ENCODE assay signal across 16 cellular contexts in the genomic region with DNA sequence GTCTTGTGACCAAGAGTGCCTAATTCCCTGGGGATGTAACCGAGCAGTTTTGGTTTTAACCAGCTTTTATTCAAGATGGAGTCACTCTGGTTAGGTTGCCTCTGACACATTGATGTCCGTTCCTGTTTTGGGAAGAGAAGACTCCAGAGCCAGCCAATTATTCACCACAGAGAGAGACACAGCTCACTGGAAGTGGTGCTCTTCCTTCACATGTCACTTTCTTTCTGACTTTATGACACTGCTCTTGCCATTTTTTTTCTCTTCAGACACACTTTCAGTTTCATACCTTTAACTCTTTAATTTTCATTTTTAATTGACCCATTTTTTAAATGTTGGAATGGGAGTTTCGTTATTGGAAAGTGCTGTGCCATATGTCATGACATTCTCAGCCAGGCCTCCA.
DNase-seq lines count a peak whose midpoint lies in the region; ATAC-seq and TF ChIP-seq lines count a peak whose summit lies in the region.
"Had no signal": no experiment of that assay in that cellular context is flagged by ENCODE, and none has a peak within 500 bp of the region (broad histone marks: within the 10 kb centered on the region; RNA-seq: fewer than 3 reads in every experiment).

No MANE protein-coding gene starts in this region.

- no peaks in the 10 kb centered on the region for H4K20me1 ChIP-seq in OCI-LY3 (ENCODE audit: insufficient read depth, low read length)

- H3K27me3 ChIP-seq in OCI-LY3 (ENCODE audit: low read depth, low read length): no peaks in the 10 kb centered on the region

- H3K79me2 ChIP-seq in OCI-LY3 (ENCODE audit: low read length): no peaks in the 10 kb centered on the region

- ATAC-seq in GM18867 (IDR thresholded peaks at IDR 0.05; ENCODE audit: unreplicated experiment): peak; percentile 63
- ATAC-seq in HG03175 (IDR thresholded peaks at IDR 0.05; ENCODE audit: unreplicated experiment): peak; percentile 40

- H3K27ac ChIP-seq in OCI-LY3 (ENCODE audit: low read length): no peak overlapping the region
- H3K27ac ChIP-seq: GM23248 had no signal

- no peak overlapping the region for H3K9ac ChIP-seq in OCI-LY3 (ENCODE audit: low read length)
- H3K9ac ChIP-seq: GM23248 had no signal

- H3K9me3 ChIP-seq in OCI-LY3 (ENCODE audit: insufficient read depth, low read length): no peaks in the 10 kb centered on the region

- H3K4me3 ChIP-seq in OCI-LY3 (ENCODE audit: low read length): no peak overlapping the region
- H3K4me3 ChIP-seq: GM23248 had no signal

- DNase-seq in superior temporal gyrus (ENCODE audit: extremely low spot score) (no peak), cortex of kidney (lab: John Stamatoyannopoulos, UW) (no peak), hypothalamus (lab: John Stamatoyannopoulos, UW) (no peak)
- DNase-seq: C1 segment of cervical spinal cord; Calu3; CD4-positive, alpha-beta memory T cell; COR-L47; DMS53; DMS79 treated with DMSO at 0.1 percent for 48 hours; GF-D8; GM23248; H7; HCEC 1CT had no signal

- H2AFZ ChIP-seq in OCI-LY3 (ENCODE audit: low read depth, low read length): peak overlapping the region; percentile 15; the same call in 1 of the 2 replicates
- H2AFZ ChIP-seq: GM23248 had no signal

- peaks cover 4% of the 10 kb centered on the region; the same call in 1 of the 2 replicates for H3K4me1 ChIP-seq in OCI-LY3 (ENCODE audit: low read length)

- TF ChIP-seq CTCF in OCI-LY3 (IDR thresholded peaks at IDR 0.05; ENCODE audit: low read depth, low read length): no peak

- H3K4me2 ChIP-seq in OCI-LY3 (ENCODE audit: low read length): peak overlapping the region; percentile 11; the same call in 1 of the 2 replicates

- H3K36me3 ChIP-seq in OCI-LY3 (replicated peaks; ENCODE audit: low read depth, low read length): no peaks in the 10 kb centered on the region
